ENCODE assay signal across 1 cellular context in the genomic region with DNA sequence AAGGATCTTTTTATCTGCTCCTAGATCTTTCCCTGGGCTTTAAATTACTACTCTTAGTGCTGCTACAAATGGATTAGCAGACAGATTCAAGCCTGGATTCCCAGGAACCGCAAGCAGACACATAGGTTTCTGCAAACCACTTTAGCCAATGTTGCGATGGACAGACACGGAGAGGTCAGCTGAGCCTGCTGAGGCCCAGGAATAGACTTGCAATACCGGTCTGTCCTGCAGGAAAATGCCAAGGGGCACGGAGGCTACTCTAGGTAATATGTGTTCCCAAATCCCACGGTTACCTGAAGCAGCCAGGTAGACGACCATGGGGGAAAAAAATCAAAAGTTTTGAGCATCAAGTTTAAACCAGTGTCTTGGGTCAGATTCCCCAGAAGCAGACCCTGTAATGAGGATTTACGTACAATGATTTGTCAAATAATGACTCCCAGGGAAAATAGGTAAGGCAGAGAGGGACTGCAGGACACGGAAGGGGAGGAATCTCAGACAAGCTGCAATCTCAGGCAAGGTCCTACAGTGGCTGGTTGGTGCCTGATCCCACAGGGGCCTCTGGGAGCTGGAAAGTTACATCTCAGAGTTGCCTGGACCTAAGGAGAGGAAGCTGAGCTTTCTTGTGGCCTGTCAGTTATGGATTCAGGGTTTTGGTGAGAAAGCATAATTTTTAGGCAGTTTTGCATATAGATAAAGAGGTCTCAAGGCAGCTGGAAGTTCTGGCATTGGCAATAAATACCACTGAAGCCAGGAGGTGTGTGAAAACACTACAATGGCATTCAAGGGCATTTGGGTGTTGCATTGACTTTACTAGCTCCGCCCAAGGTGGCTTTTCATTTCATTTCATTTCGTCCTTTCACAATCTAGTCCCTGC.
TF ChIP-seq lines count a peak whose summit lies in the region.

No MANE protein-coding gene starts in this region.

TF ChIP-seq in H1, 55 proteins besides CTCF, POLR2A, EP300 and RAD21:
- TF ChIP-seq GABPA (IDR thresholded peaks at IDR 0.05; ENCODE audit: borderline replicate concordance, insufficient read depth, low read length) (no peak), FOSL1 (IDR thresholded peaks at IDR 0.05; ENCODE audit: insufficient read depth, low read depth, low read length) (no peak), EGR1 (IDR thresholded peaks at IDR 0.05; ENCODE audit: borderline replicate concordance, low read depth, low read length) (no peak), SP4 (IDR thresholded peaks at IDR 0.05; ENCODE audit: low read length) (no peak), CREB1 (IDR thresholded peaks at IDR 0.05) (no peak), CBX5 (IDR thresholded peaks at IDR 0.05; ENCODE audit: low read depth, low read length) (no peak), CBX8 (IDR thresholded peaks at IDR 0.05; ENCODE audit: borderline replicate concordance, low read depth, low read length) (no peak), RNF2 (IDR thresholded peaks at IDR 0.05; ENCODE audit: borderline replicate concordance, low read depth, low read length, missing control alignments, poor library complexity, severe bottlenecking) (no peak), MAFK (IDR thresholded peaks at IDR 0.05; ENCODE audit: low read depth, low read length) (no peak), NRF1 (IDR thresholded peaks at IDR 0.05; ENCODE audit: low read depth, low read length) (no peak), POLR2AphosphoS5 (IDR thresholded peaks at IDR 0.05; ENCODE audit: low read depth, low read length) (no peak), EZH2 (IDR thresholded peaks at IDR 0.05; ENCODE audit: low read depth, low read length, severe bottlenecking) (no peak), CTBP2 (IDR thresholded peaks at IDR 0.05; ENCODE audit: borderline replicate concordance, insufficient read depth, insufficient read length, low read length) (no peak)
- TF ChIP-seq, protein P1, sequence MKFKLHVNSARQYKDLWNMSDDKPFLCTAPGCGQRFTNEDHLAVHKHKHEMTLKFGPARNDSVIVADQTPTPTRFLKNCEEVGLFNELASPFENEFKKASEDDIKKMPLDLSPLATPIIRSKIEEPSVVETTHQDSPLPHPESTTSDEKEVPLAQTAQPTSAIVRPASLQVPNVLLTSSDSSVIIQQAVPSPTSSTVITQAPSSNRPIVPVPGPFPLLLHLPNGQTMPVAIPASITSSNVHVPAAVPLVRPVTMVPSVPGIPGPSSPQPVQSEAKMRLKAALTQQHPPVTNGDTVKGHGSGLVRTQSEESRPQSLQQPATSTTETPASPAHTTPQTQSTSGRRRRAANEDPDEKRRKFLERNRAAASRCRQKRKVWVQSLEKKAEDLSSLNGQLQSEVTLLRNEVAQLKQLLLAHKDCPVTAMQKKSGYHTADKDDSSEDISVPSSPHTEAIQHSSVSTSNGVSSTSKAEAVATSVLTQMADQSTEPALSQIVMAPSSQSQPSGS (IDR thresholded peaks at IDR 0.05; ENCODE audit: low read length): no peak
TF ChIP-seq in H1: peak in this region for 0.
